ENCODE assay signal across 21 cellular contexts in genomic region chr1:223386013-223386412, GRCh38.
"Had no signal": no experiment of that assay in that cellular context is flagged by ENCODE, and none has a peak within 500 bp of the region (broad histone marks: within the 10 kb centered on the region; RNA-seq: fewer than 3 reads in every experiment).

No MANE protein-coding gene starts in this region.

- H3K36me3 ChIP-seq: colonic mucosa, esophagus muscularis mucosa, esophagus squamous epithelium, gastrocnemius medialis, gastroesophageal sphincter, heart left ventricle, heart right ventricle had no signal

- H3K4me1 ChIP-seq: colonic mucosa, esophagus muscularis mucosa, foreskin keratinocyte, gastrocnemius medialis, gastroesophageal sphincter, heart left ventricle, heart right ventricle had no signal

- H3K27ac ChIP-seq: colonic mucosa, coronary artery, dorsolateral prefrontal cortex, epithelial cell of prostate, esophagus muscularis mucosa, esophagus squamous epithelium, foreskin keratinocyte, gastrocnemius medialis, gastroesophageal sphincter, heart left ventricle, heart right ventricle had no signal

- H3K4me3 ChIP-seq: colonic mucosa, coronary artery, dorsolateral prefrontal cortex, esophagus muscularis mucosa, esophagus squamous epithelium, gastrocnemius medialis, gastroesophageal sphincter, heart left ventricle, heart right ventricle had no signal

- DNase-seq: colonic mucosa; cortex of kidney; dermis blood vessel endothelial cell; effector CD4-positive, alpha-beta T cell; effector CD8-positive, alpha-beta T cell; effector memory CD4-positive, alpha-beta T cell; effector memory CD8-positive, alpha-beta T cell; endodermal cell; erythroblast; esophagus squamous epithelium; foreskin keratinocyte; foreskin melanocyte; gastrocnemius medialis; glutamatergic neuron; heart left ventricle; heart right ventricle had no signal

- H3K9me3 ChIP-seq: colonic mucosa, esophagus muscularis mucosa, esophagus squamous epithelium, gastrocnemius medialis, gastroesophageal sphincter, heart left ventricle, heart right ventricle had no signal
